14 cellular contexts compared by ENCODE assay signal in genomic region chr1:185445594-185445993, GRCh38.
"Had no signal": no experiment of that assay in that cellular context is flagged by ENCODE, and none has a peak within 500 bp of the region (broad histone marks: within the 10 kb centered on the region; RNA-seq: fewer than 3 reads in every experiment).

No MANE protein-coding gene starts in this region.

- ATAC-seq: foreskin keratinocyte, gastroesophageal sphincter, heart left ventricle, left cardiac atrium, left lung, left ventricle myocardium superior, lower lobe of right lung had no signal

- DNase-seq: dermis blood vessel endothelial cell; dorsolateral prefrontal cortex; effector CD4-positive, alpha-beta T cell; effector memory CD4-positive, alpha-beta T cell; foreskin keratinocyte; heart left ventricle; hypothalamus; left cardiac atrium; left lung; left ventricle myocardium superior; lower lobe of right lung; mesendoderm; midbrain had no signal
